Comparison of ENCODE assay signal across 1 cellular context in genomic region chr1:156973464-156973863, GRCh38.
TF ChIP-seq lines count a peak whose summit lies in the region.

No MANE protein-coding gene starts in this region.

TF ChIP-seq in K562, 482 proteins besides CTCF, POLR2A, EP300 and RAD21 (continued from another document):
- TF ChIP-seq HMBOX1 (IDR thresholded peaks at IDR 0.05) = peak; percentile 59
- no peak for TF ChIP-seq ZNF668 (CRISPR knock-in tag; IDR thresholded peaks at IDR 0.05)
- peak; percentile 11 for TF ChIP-seq MEIS2 (IDR thresholded peaks at IDR 0.05; ENCODE audit: partially characterized antibody)
- TF ChIP-seq TEAD1 (CRISPR knock-in tag; IDR thresholded peaks at IDR 0.05) = 0 out of 4 replicates have a peak, but pooled peaks of 1 of the 2 experiments have one; percentile 15
- peak; percentile 43; the same call in 1 of the 2 replicates for TF ChIP-seq TEAD4 (IDR thresholded peaks at IDR 0.05; ENCODE audit: low read length)
- no peak for TF ChIP-seq TEAD4 (CRISPR knock-in tag; IDR thresholded peaks at IDR 0.05; ENCODE audit: borderline replicate concordance)
- TF ChIP-seq TCF3 (CRISPR knock-in tag; IDR thresholded peaks at IDR 0.05) = peak; percentile 48
- 0 out of 2 replicates have a peak, but pooled peaks have one; percentile 12 for TF ChIP-seq NFIC (IDR thresholded peaks at IDR 0.05)
- no peak for TF ChIP-seq ZNF41 (CRISPR knock-in tag; conservative IDR thresholded peaks at IDR 0.05)
- peak; percentile 71 for TF ChIP-seq CBFA2T2 (conservative IDR thresholded peaks at IDR 0.05)
